Comparison of ENCODE assay signal across 8 cellular contexts in the genomic region with DNA sequence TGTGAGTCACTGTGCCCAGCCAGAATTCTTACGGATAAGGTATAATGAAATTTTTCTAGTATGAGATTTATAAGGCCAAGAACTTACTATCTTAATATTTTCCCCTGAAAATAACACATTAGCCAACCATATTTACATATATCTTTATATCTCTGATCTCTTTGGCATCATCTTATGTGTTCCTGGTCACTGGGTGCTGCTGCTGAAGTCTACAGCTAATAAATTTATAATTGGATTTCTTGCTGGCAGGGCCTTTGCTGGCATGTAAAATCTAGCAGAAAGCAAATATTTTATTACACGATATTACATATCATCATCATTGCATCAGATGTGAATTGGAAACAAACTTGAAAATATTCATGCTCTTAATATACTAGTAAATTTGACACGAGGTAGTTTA.
"Had no signal": no experiment of that assay in that cellular context is flagged by ENCODE, and none has a peak within 500 bp of the region (broad histone marks: within the 10 kb centered on the region; RNA-seq: fewer than 3 reads in every experiment).

No MANE protein-coding gene starts in this region.

- H3K27ac ChIP-seq: GM23248 had no signal

- DNase-seq: GM23248, GOT3, H7, HFFc6, IMR-90 had no signal

- H3K4me3 ChIP-seq: GM23248, HAP-1, K562 had no signal

- ATAC-seq: HCT116, K562 had no signal
